1 cellular context compared by ENCODE assay signal in the genomic region with DNA sequence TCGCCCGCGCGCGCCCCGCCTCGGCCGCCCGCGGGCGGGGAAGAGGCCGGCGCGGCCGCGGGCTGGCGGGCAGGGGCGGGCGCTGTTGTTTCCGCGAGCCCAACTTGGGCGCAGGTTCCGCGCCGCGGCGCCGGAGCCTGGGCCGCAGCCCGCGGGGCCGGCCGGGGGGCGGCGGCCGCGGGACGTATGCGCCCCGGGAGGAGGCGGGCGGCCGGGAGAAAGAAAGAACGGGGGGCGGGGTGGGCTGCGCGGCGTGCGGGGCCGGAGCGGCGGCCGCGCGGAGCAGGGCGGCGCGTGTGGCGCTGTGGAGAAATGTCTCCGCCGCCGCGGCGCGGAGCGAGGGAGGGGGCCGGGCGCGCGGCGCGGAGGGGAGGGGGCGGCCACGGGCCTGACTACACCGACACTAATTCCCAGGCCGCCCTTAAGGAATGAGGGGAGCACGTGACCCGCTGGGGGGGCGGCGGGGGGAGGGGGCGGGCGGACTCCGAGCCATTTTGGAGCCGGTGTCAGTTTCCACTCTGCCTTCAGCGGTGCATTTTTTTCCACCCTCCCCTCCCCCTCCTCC.
TF ChIP-seq lines count a peak whose summit lies in the region.

TSS of gene BMI1 (plus strand) at position 509 of the 565 bp plus-strand sequence. CDS start 5,351 bp downstream, outside the sequence.

TF ChIP-seq in GM23338, 12 proteins besides CTCF, POLR2A, EP300 and RAD21 (continued from another document):
- TF ChIP-seq REST (IDR thresholded peaks at IDR 0.05; ENCODE audit: unreplicated experiment) (no peak), ZNF331 (CRISPR knock-in tag; IDR thresholded peaks at IDR 0.05; ENCODE audit: low read depth) (no peak), POLR2AphosphoS5 (IDR thresholded peaks at IDR 0.05; ENCODE audit: low read depth) (no peak), EZH2 (IDR thresholded peaks at IDR 0.05; ENCODE audit: low read depth, unreplicated experiment) (no peak), CREB1 (CRISPR knock-in tag; IDR thresholded peaks at IDR 0.05; ENCODE audit: low read depth) (no peak), STAT1 (IDR thresholded peaks at IDR 0.05; ENCODE audit: unreplicated experiment) (no peak), ETS1 (IDR thresholded peaks at IDR 0.05) (no peak), ZNF114 (CRISPR knock-in tag; IDR thresholded peaks at IDR 0.05) (no peak), JUNB (IDR thresholded peaks at IDR 0.05; ENCODE audit: unreplicated experiment) (no peak)
